ENCODE assay signal across 8 cellular contexts in genomic region chr15:100601628-100602063, GRCh38. TPM values are rescaled to one million over a fixed set of nuclear protein-coding genes. Genes with fewer than 3 reads are reported as not detected.
A peak's percentile ranks its signal among the peaks of the same experiment; 100 is the strongest.
DNase-seq lines count a peak whose midpoint lies in the region; ATAC-seq and TF ChIP-seq lines count a peak whose summit lies in the region.

No MANE protein-coding gene starts in this region.

- H3K4me3 Mint-ChIP-seq in activated CD8-positive, alpha-beta T cell treated with anti-CD3 and anti-CD28 coated beads, Interleukin-2, amount 10 ng/mL, durations not matched to agents 7 days and 5 days: no peak overlapping the region

- peak overlapping the region; percentile 34 to 70 for H3K9ac ChIP-seq in liver (ENCODE audit: low read depth in 1 of 2, low read length in 2 of 2)

- H3K27ac ChIP-seq in liver (ENCODE audit: low read depth in 1 of 2, low read length in 2 of 2): peak overlapping the region; percentile 77 to 78

- under 1% methylated on average over 21 of the region's 21 CpGs for WGBS in liver

- peak overlapping the region; percentile 66 to 99 (median 95) for H3K4me3 ChIP-seq in liver (ENCODE audit: low read depth in 1 of 3, low read length in 3 of 3)

- no peak for TF ChIP-seq RAD21 in liver (IDR thresholded peaks at IDR 0.05)

- no peaks in the 10 kb centered on the region for H3K9me3 ChIP-seq in liver (ENCODE audit: control insufficient read depth in 4 of 4, low read length in 3 of 4)

- peaks cover 2 to 29% (median 25%) of the 10 kb centered on the region in 4 donors for H3K4me1 ChIP-seq in liver (ENCODE audit: control insufficient read depth in 4 of 4, insufficient read depth in 4 of 4, low read length in 3 of 4)

- CTCF ChIA-PET in activated CD8-positive, alpha-beta T cell treated with anti-CD3 and anti-CD28 coated beads, Interleukin-2, amount 10 ng/mL, durations not matched to agents 7 days and 5 days (lab: Charles Lee): interaction anchor here (1.0 to 4.6 kb wide), 4 partner anchors 30 to 317 kb away, joined by 3 to 35 read pairs (median 16); partner anchors contain the start of gene LRRK1

- POLR2A ChIA-PET in activated CD8-positive, alpha-beta T cell treated with anti-CD3 and anti-CD28 coated beads, Interleukin-2, amount 10 ng/mL, durations not matched to agents 7 days and 5 days (lab: Charles Lee): interaction anchor here (0.7 to 2.7 kb wide), 6 partner anchors 10 to 271 kb away, joined by 3 to 14 read pairs (median 4); no protein-coding TSS in a partner anchor

- no peaks in the 10 kb centered on the region for H3K27me3 ChIP-seq in liver (ENCODE audit: control insufficient read depth in 4 of 4, insufficient read depth in 4 of 4, low read length in 3 of 4)

- H3K9me3 Mint-ChIP-seq in activated CD8-positive, alpha-beta T cell treated with anti-CD3 and anti-CD28 coated beads, Interleukin-2, amount 10 ng/mL, durations not matched to agents 7 days and 5 days (ENCODE audit: insufficient read depth): no peaks in the 10 kb centered on the region

- no peaks in the 10 kb centered on the region for H3K27me3 Mint-ChIP-seq in activated CD8-positive, alpha-beta T cell treated with anti-CD3 and anti-CD28 coated beads, Interleukin-2, amount 10 ng/mL, durations not matched to agents 7 days and 5 days (ENCODE audit: low read depth)

- ATAC-seq in GM18502 (IDR thresholded peaks at IDR 0.05; ENCODE audit: poor library complexity, unreplicated experiment) (peak; percentile 16), HG02870 (IDR thresholded peaks at IDR 0.05; ENCODE audit: unreplicated experiment) (peak; percentile 5)
- ATAC-seq in activated CD8-positive, alpha-beta T cell treated with anti-CD3 and anti-CD28 coated beads, Interleukin-2, amount 10 ng/mL, durations not matched to agents 7 days and 5 days: peak; percentile 25

- DNase-seq in activated CD8-positive, alpha-beta T cell treated with anti-CD3 and anti-CD28 coated beads, Interleukin-2, amount 10 ng/mL, durations not matched to agents 7 days and 5 days: no peak
- DNase-seq in NCI-H1048 (lab: John Stamatoyannopoulos, UW) (no peak), NCI-H1436 treated with DMSO at 0.1 percent for 48 hours (lab: John Stamatoyannopoulos, UW) (no peak), LoVo (ENCODE audit: low spot score) (no peak), DMS53 treated with DMSO at 0.1 percent for 48 hours (lab: John Stamatoyannopoulos, UW; ENCODE audit: unreplicated experiment) (no peak)

- H3K27ac Mint-ChIP-seq in activated CD8-positive, alpha-beta T cell treated with anti-CD3 and anti-CD28 coated beads, Interleukin-2, amount 10 ng/mL, durations not matched to agents 7 days and 5 days: no peak overlapping the region

- H3K4me1 Mint-ChIP-seq in activated CD8-positive, alpha-beta T cell treated with anti-CD3 and anti-CD28 coated beads, Interleukin-2, amount 10 ng/mL, durations not matched to agents 7 days and 5 days (ENCODE audit: low read depth): peaks cover 58% of the 10 kb centered on the region

- H3K36me3 ChIP-seq in liver (ENCODE audit: control insufficient read depth in 4 of 4, insufficient read depth in 3 of 4, low read depth in 1 of 4, low read length in 3 of 4): peaks cover 0 to 4% (median 0%) of the 10 kb centered on the region in 4 donors

- peaks cover 47% of the 10 kb centered on the region for H3K36me3 Mint-ChIP-seq in activated CD8-positive, alpha-beta T cell treated with anti-CD3 and anti-CD28 coated beads, Interleukin-2, amount 10 ng/mL, durations not matched to agents 7 days and 5 days (ENCODE audit: low read depth)

- no peak for TF ChIP-seq CTCF in liver (IDR thresholded peaks at IDR 0.05; ENCODE audit: low read depth, low read length, missing input control)

TF ChIP-seq in liver, 16 proteins besides CTCF, POLR2A, EP300 and RAD21:
- TF ChIP-seq ZBTB33 (IDR thresholded peaks at IDR 0.05) (no peak), SP1 (IDR thresholded peaks at IDR 0.05) (no peak), GABPA (IDR thresholded peaks at IDR 0.05 in 1 of 2, conservative IDR thresholded peaks at IDR 0.05 in 1 of 2) (no peak), FOXA1 (IDR thresholded peaks at IDR 0.05) (no peak), MAX (IDR thresholded peaks at IDR 0.05) (no peak), FOXA2 (IDR thresholded peaks at IDR 0.05) (no peak), YY1 (IDR thresholded peaks at IDR 0.05) (no peak), TAF1 (conservative IDR thresholded peaks at IDR 0.05) (no peak), HNF4A (conservative IDR thresholded peaks at IDR 0.05) (no peak), JUND (IDR thresholded peaks at IDR 0.05) (no peak), NR2F2 (IDR thresholded peaks at IDR 0.05) (no peak)

RNA-seq across cellular contexts. Expression of gene LINS1, which starts 0.3 kb away (rescaled TPM):
- 10 to 100 TPM; 40.9 to 45.3 TPM for total RNA-seq in activated CD8-positive, alpha-beta T cell treated with anti-CD3 and anti-CD28 coated beads, Interleukin-2, amount 10 ng/mL, durations not matched to agents 7 days and 5 days
- 1 to 10 TPM; 7.4 to 9.1 TPM for total RNA-seq in liver
- polyA plus RNA-seq in liver: 1 to 10 TPM; 2.9 to 5.2 TPM

RNA-seq across cellular contexts. Expression of gene ASB7, which starts 0.7 kb away (rescaled TPM):
- total RNA-seq in activated CD8-positive, alpha-beta T cell treated with anti-CD3 and anti-CD28 coated beads, Interleukin-2, amount 10 ng/mL, durations not matched to agents 7 days and 5 days: 10 to 100 TPM; 17.7 to 18.5 TPM
- total RNA-seq in liver: 10 to 100 TPM in 1 of 2 donors, 1 to 10 TPM in 1; 9.1 to 12.6 TPM
- polyA plus RNA-seq in liver: 1 to 10 TPM; 3.7 to 3.8 TPM

Comparison
In these comparisons a context has a peak if more than half of its experiments do, and no peak if none do; other contexts are left out.
1. RNA of gene LINS1, which starts 0.3 kb away (total RNA-seq): 40.9 to 45.3 TPM in activated CD8-positive, alpha-beta T cell treated with anti-CD3 and anti-CD28 coated beads, Interleukin-2, amount 10 ng/mL, durations not matched to agents 7 days and 5 days; 7.4 to 9.1 TPM in liver; every median in the first group is over 4 times any median in the second.
2. Peak in every context shown above with its lines, with median percentiles within 50 percentile points of each other: ATAC-seq.